Comparison of ENCODE assay signal across 9 cellular contexts in the genomic region with DNA sequence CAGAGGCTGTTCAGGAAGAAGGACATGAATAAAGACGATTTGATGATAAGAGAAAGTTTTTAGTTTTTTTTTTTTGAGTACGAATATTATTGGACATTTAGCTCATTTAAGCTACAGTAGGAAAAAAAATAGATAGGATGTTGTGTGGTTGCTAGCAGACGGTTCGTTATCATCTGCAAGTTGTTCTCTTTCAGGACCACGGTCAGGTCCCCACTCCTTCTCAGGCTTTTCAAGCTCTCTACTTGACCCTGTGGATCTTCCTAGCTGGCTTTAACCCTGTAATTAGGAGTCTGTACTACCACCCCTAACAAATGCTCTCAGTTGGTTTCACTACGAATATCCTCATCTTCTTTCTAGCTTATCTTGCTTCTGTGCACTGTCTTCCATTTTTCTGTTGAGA. TPM values are rescaled to one million over a fixed set of nuclear protein-coding genes. Genes with fewer than 3 reads are reported as not detected.
DNase-seq lines count a peak whose midpoint lies in the region; ATAC-seq, FAIRE-seq and TF ChIP-seq lines count a peak whose summit lies in the region.
"Had no signal": no experiment of that assay in that cellular context is flagged by ENCODE, and none has a peak within 500 bp of the region (broad histone marks: within the 10 kb centered on the region; RNA-seq: fewer than 3 reads in every experiment).

No MANE protein-coding gene starts in this region.

- no peaks in the 10 kb centered on the region for H3K79me1 ChIP-seq in H1 (ENCODE audit: low read depth, low read length)

- H3K79me2 ChIP-seq in H1 (ENCODE audit: control insufficient read depth in 1 of 2, insufficient read depth in 2 of 2, low read length in 2 of 2): peaks cover 0 to 10% of the 10 kb centered on the region in 2 experiments; a peak in 2 of 4 replicates

- no peaks in the 10 kb centered on the region for H4K20me1 ChIP-seq in H1 (replicated peaks in 1 of 2; ENCODE audit: control insufficient read depth in 1 of 2, insufficient read depth in 2 of 2, low read length in 2 of 2)

- no peak overlapping the region for H4K8ac ChIP-seq in H1 (ENCODE audit: extremely low read depth, insufficient read depth, low read length)

- H3K9me3 ChIP-seq in H1 (ENCODE audit: insufficient read depth in 2 of 2, low read depth in 1 of 2, low read length in 1 of 2): no peaks in the 10 kb centered on the region

- POLR2A ChIA-PET in H1 (lab: Charles Lee; ENCODE audit: partially characterized antibody): interaction anchor here (0.7 kb wide), 1 partner anchor 74 kb away, joined by 3 read pairs; no protein-coding TSS in a partner anchor

- no peak for TF ChIP-seq CTCF in H1 (IDR thresholded peaks at IDR 0.05; ENCODE audit: control extremely low read depth in 1 of 3, insufficient read depth in 1 of 3, low read depth in 1 of 3, low read length in 3 of 3)

- no peak overlapping the region for H3K4ac ChIP-seq in H1 (replicated peaks; ENCODE audit: insufficient read length, low read depth, low read length)

- H2BK15ac ChIP-seq in H1 (ENCODE audit: low read length): no peak overlapping the region

- no peak overlapping the region for H3K27ac ChIP-seq in H1 (ENCODE audit: low read depth, low read length)
- H3K27ac ChIP-seq: thoracic aorta had no signal

- H2AFZ ChIP-seq in H1 (ENCODE audit: low read length): no peak overlapping the region

- H3K56ac ChIP-seq in H1 (replicated peaks; ENCODE audit: insufficient read length, low read depth, low read length): no peak overlapping the region

- H3K18ac ChIP-seq in H1 (ENCODE audit: extremely low read depth, low read length): no peak overlapping the region

- H3K27me3 ChIP-seq in H1 (replicated peaks in 1 of 4; ENCODE audit: control insufficient read depth in 3 of 4, extremely low read depth in 1 of 4, insufficient read depth in 3 of 4, low read length in 3 of 4): peaks cover 0 to 6% (median under 1%) of the 10 kb centered on the region in 4 experiments; a peak in 1 of 7 replicates

- peak overlapping the region; percentile 88 to 97 for H3K4me2 ChIP-seq in H1 (ENCODE audit: insufficient read depth in 1 of 2, low read depth in 2 of 2, low read length in 2 of 2)

- H2BK20ac ChIP-seq in H1 (ENCODE audit: low read length): no peak overlapping the region

- CTCF ChIA-PET in H1 (lab: Charles Lee; ENCODE audit: partially characterized antibody): interaction anchor here (0.6 to 1.3 kb wide), 5 partner anchors 66 to 721 kb away, joined by 3 to 6 read pairs (median 3); no protein-coding TSS in a partner anchor

- TF ChIP-seq EP300 in H1 (IDR thresholded peaks at IDR 0.05; ENCODE audit: borderline replicate concordance in 1 of 2, low read depth in 2 of 2, low read length in 2 of 2): no peak

- no peak overlapping the region for H3K9ac ChIP-seq in H1 (replicated peaks in 1 of 4; ENCODE audit: extremely low read depth in 1 of 4, low read depth in 3 of 4, low read length in 3 of 4)

- H3K4me3 ChIP-seq in H1 (ENCODE audit: extremely low read depth in 1 of 4, insufficient read depth in 2 of 4, low read depth in 3 of 4, low read length in 4 of 4): peak overlapping the region; percentile 73 to 100 (median 94); a peak in 7 of 8 replicates

- H3K23ac ChIP-seq in H1 (ENCODE audit: insufficient read length): no peak overlapping the region

- TF ChIP-seq RAD21 in H1 (IDR thresholded peaks at IDR 0.05 in 1 of 2, conservative IDR thresholded peaks at IDR 0.05 in 1 of 2; ENCODE audit: low read depth in 2 of 2, low read length in 2 of 2): peak in 1 of 2 experiments; percentile 31; a peak in 1 of 4 replicates

- H4K91ac ChIP-seq in H1 (replicated peaks; ENCODE audit: insufficient read length, low read length): no peak overlapping the region

- peak; percentile 68 for FAIRE-seq in H1 (lab: Jason Lieb, UNC)

- H4K5ac ChIP-seq in H1 (ENCODE audit: insufficient read length, low read depth, low read length): no peak overlapping the region

- WGBS in H1 (ENCODE audit: extremely low coverage in 1 of 2, insufficient coverage in 1 of 2, insufficient read length in 1 of 2, insufficient replicate concordance in 2 of 2, low coverage in 1 of 2, low lambda C conversion rate in 2 of 2, missing lambda C conversion rate in 1 of 2), 2 experiments: 7% methylated on average over 6 of the region's 6 CpGs; no CpG with 5 or more reads in 1 of the 2 experiments

- peaks cover 14% of the 10 kb centered on the region for H3K23me2 ChIP-seq in H1 (ENCODE audit: low read depth, low read length)

- no peak overlapping the region for H2AK5ac ChIP-seq in H1 (ENCODE audit: low read depth, low read length)

- no peak overlapping the region for H2BK5ac ChIP-seq in H1 (ENCODE audit: low read depth, low read length)

- TF ChIP-seq POLR2A in H1 (IDR thresholded peaks at IDR 0.05; ENCODE audit: control extremely low read depth in 1 of 2, low read depth in 2 of 2, low read length in 2 of 2): no peak

- no peak overlapping the region for H2BK120ac ChIP-seq in H1 (replicated peaks; ENCODE audit: low read depth, low read length)

- H2BK12ac ChIP-seq in H1 (ENCODE audit: low read depth, low read length): no peak overlapping the region

- DNase-seq in NCI-H510A treated with DMSO at 0.1 percent for 48 hours (lab: John Stamatoyannopoulos, UW) (peak; percentile 7), NCI-H510A (lab: John Stamatoyannopoulos, UW) (no peak), NCI-H526 treated with DMSO at 0.1 percent for 48 hours (lab: John Stamatoyannopoulos, UW) (peak; percentile 30), H1 (ENCODE audit: low read depth in 1 of 2, low spot score in 2 of 2) (peak in 1 of 2 experiments; percentile 68), non-pigmented ciliary epithelial cell (ENCODE audit: low read depth) (peak; percentile 13), SKM-1 (lab: John Stamatoyannopoulos, UW; ENCODE audit: unreplicated experiment) (no peak)

- no peak overlapping the region for H3K14ac ChIP-seq in H1 (ENCODE audit: insufficient read length)

- no peak for ATAC-seq in HG02870 (IDR thresholded peaks at IDR 0.05; ENCODE audit: unreplicated experiment)
- ATAC-seq in GM21619 (IDR thresholded peaks at IDR 0.05; ENCODE audit: unreplicated experiment): no peak

- H3K4me1 ChIP-seq in H1 (replicated peaks in 1 of 4; ENCODE audit: control insufficient read depth in 3 of 4, insufficient read depth in 4 of 4, low read length in 3 of 4): peaks cover 0 to 5% (median 0%) of the 10 kb centered on the region in 4 experiments; a peak in 2 of 7 replicates

- H3K36me3 ChIP-seq in H1 (ENCODE audit: control insufficient read depth in 2 of 4, insufficient read depth in 4 of 4, low read length in 3 of 4): no peaks in the 10 kb centered on the region
- H3K36me3 ChIP-seq: thoracic aorta had no signal

TF ChIP-seq in H1, 55 proteins besides CTCF, POLR2A, EP300 and RAD21:
- TF ChIP-seq SIN3A (conservative IDR thresholded peaks at IDR 0.05 in 1 of 2, IDR thresholded peaks at IDR 0.05 in 1 of 2; ENCODE audit: low read depth in 1 of 2, low read length in 2 of 2): peak; percentile 94 to 96
- TF ChIP-seq PHF8 (conservative IDR thresholded peaks at IDR 0.05; ENCODE audit: low read depth, low read length): no peak
- TF ChIP-seq HDAC2 (IDR thresholded peaks at IDR 0.05; ENCODE audit: borderline replicate concordance in 1 of 2, low read depth in 2 of 2, low read length in 2 of 2): 0 out of 4 replicates have a peak, but pooled peaks of 1 of the 2 experiments have one; percentile 48

RNA-seq across cellular contexts. Expression of a gene that starts 1.1 kb away (rescaled TPM):
- total RNA-seq in H1 (2021; fragmentation: NEBNext Ultra II Directional; extraction: Animal tissue kit (Norgen Biotek cat#: 25700)): 2.1 and 2.4 TPM in 2 replicates
- 1.3 and 2.2 TPM in 2 replicates for polyA plus RNA-seq in H1 (2011; rRNA removed)
- polyA plus RNA-seq in H1 (2011; cell fraction: cytosol; rRNA removed): 1.8 TPM
- polyA plus RNA-seq in H1 (2011; cell fraction: nucleus; rRNA removed): 6.6 TPM
- polyA plus RNA-seq in H1 (2012, experiment 1 of 2): 1.7 to 2.1 TPM (median 1.9 TPM) in 4 replicates
- 0.09 TPM for polyA plus RNA-seq in H1 (2012, experiment 2 of 2)
- polyA plus RNA-seq in H1 (2013, experiment 1 of 2): 2.5 TPM
- polyA plus RNA-seq in H1 (2013, experiment 2 of 2): 2.2 TPM
- polyA minus RNA-seq in H1 (2011; rRNA and poly(A)+ RNA removed): 6.2 and 7.0 TPM in 2 replicates
- 2.6 TPM for polyA minus RNA-seq in H1 (2011; cell fraction: cytosol; rRNA and poly(A)+ RNA removed)
- polyA minus RNA-seq in H1 (2011; cell fraction: nucleus; rRNA and poly(A)+ RNA removed): 19.4 TPM

Comparison
In these comparisons a context has a peak if more than half of its experiments do, and no peak if none do; other contexts are left out.
1. DNase-seq: peak in NCI-H510A treated with DMSO at 0.1 percent for 48 hours (single experiment), NCI-H526 treated with DMSO at 0.1 percent for 48 hours (single experiment) and non-pigmented ciliary epithelial cell (single experiment); none in NCI-H510A (single experiment) and SKM-1 (single experiment).